In the genomic region with DNA sequence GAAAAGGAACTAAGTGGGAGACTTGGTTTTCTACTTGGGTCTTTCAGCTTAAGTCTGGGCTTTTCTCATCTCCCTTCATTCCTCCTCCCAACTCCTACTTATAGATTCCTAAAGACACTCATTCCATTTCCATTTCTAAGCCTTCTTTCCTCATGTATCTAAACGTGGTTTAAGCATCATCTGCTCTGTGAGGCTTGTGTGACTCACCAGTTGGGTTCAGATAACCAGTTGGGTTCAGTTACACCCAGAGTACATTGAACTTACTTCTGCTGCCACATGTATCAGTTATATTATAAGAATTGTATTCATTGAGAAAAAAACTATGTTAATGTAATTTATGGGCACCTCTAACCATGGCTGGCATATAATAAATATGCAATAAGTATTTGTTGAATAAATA, we compare ENCODE assay signal across 1 cellular context.
TF ChIP-seq lines count a peak whose summit lies in the region.

No MANE protein-coding gene starts in this region.

TF ChIP-seq in IMR-90, 13 proteins besides CTCF, POLR2A, EP300 and RAD21 (continued from another document):
- no peak for TF ChIP-seq NFE2L2 (IDR thresholded peaks at IDR 0.05; ENCODE audit: low read depth, low read length)
TF ChIP-seq in IMR-90: peak in this region for 0.
